In genomic region chr4:168846414-168846813, GRCh38 we compare ENCODE assay signal across 1 cellular context.
TF ChIP-seq lines count a peak whose summit lies in the region.

No MANE protein-coding gene starts in this region.

TF ChIP-seq in HEK293, 187 proteins besides CTCF, POLR2A, EP300 and RAD21 (continued from another document):
- TF ChIP-seq, protein P1, sequence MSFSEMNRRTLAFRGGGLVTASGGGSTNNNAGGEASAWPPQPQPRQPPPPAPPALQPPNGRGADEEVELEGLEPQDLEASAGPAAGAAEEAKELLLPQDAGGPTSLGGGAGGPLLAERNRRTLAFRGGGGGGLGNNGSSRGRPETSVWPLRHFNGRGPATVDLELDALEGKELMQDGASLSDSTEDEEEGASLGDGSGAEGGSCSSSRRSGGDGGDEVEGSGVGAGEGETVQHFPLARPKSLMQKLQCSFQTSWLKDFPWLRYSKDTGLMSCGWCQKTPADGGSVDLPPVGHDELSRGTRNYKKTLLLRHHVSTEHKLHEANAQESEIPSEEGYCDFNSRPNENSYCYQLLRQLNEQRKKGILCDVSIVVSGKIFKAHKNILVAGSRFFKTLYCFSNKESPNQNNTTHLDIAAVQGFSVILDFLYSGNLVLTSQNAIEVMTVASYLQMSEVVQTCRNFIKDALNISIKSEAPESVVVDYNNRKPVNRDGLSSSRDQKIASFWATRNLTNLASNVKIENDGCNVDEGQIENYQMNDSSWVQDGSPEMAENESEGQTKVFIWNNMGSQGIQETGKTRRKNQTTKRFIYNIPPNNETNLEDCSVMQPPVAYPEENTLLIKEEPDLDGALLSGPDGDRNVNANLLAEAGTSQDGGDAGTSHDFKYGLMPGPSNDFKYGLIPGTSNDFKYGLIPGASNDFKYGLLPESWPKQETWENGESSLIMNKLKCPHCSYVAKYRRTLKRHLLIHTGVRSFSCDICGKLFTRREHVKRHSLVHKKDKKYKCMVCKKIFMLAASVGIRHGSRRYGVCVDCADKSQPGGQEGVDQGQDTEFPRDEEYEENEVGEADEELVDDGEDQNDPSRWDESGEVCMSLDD (tag by site-specific recombination; IDR thresholded peaks at IDR 0.05), result no peak
- TF ChIP-seq SCRT2 (tag by site-specific recombination; IDR thresholded peaks at IDR 0.05), result 0 out of 2 replicates have a peak, but pooled peaks have one; percentile 15
- TF ChIP-seq ZNF169 (tag by site-specific recombination; IDR thresholded peaks at IDR 0.05), result no peak
- TF ChIP-seq REST (tag by site-specific recombination; IDR thresholded peaks at IDR 0.05), result no peak
- no peak for TF ChIP-seq ZNF510 (tag by site-specific recombination; IDR thresholded peaks at IDR 0.05; ENCODE audit: insufficient replicate concordance)
- no peak for TF ChIP-seq ZNF777 (tag by site-specific recombination; IDR thresholded peaks at IDR 0.05; ENCODE audit: borderline replicate concordance)
- no peak for TF ChIP-seq ZNF157 (tag by site-specific recombination; IDR thresholded peaks at IDR 0.05)
